3 cellular contexts compared by ENCODE assay signal in the genomic region with DNA sequence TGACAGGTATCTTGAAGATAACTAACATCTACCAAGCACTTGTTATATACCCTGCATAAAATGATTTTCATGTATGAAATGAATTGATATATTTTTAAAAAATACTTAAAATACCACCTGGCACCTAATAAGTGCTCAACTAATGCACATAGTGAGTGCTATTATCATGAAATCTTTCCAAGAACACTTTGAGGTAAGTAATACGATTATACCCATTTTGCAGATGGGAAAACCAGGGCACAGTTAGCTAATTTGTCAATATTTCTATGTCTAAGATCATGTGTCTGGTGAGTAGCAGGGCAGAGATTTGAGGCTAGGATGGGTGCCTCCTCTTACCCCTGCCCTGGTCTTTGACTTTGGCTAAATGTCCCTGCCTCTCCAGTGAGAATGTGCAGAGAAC.
TF ChIP-seq lines count a peak whose summit lies in the region.

No MANE protein-coding gene starts in this region.

TF ChIP-seq in A549, 52 proteins besides CTCF, POLR2A, EP300 and RAD21:
- TF ChIP-seq HOXA7 (CRISPR knock-in tag; IDR thresholded peaks at IDR 0.05) (no peak), KDM1A (IDR thresholded peaks at IDR 0.05; ENCODE audit: low read depth) (0 out of 2 replicates have a peak, but pooled peaks have one; percentile 42)
TF ChIP-seq in A549: peak in this region for 1.

TF ChIP-seq in HCT116, 20 proteins besides CTCF, POLR2A, EP300 and RAD21:
- no peak for TF ChIP-seq FOSL1 (IDR thresholded peaks at IDR 0.05; ENCODE audit: low read depth)
- no peak for TF ChIP-seq ELF1 (IDR thresholded peaks at IDR 0.05; ENCODE audit: borderline replicate concordance, low read depth)
- no peak for TF ChIP-seq ZFX (IDR thresholded peaks at IDR 0.05)
- TF ChIP-seq EGR1 (IDR thresholded peaks at IDR 0.05; ENCODE audit: low read depth) = no peak
- TF ChIP-seq, protein P1, sequence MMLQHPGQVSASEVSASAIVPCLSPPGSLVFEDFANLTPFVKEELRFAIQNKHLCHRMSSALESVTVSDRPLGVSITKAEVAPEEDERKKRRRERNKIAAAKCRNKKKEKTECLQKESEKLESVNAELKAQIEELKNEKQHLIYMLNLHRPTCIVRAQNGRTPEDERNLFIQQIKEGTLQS (IDR thresholded peaks at IDR 0.05) = no peak
- TF ChIP-seq, protein P2, sequence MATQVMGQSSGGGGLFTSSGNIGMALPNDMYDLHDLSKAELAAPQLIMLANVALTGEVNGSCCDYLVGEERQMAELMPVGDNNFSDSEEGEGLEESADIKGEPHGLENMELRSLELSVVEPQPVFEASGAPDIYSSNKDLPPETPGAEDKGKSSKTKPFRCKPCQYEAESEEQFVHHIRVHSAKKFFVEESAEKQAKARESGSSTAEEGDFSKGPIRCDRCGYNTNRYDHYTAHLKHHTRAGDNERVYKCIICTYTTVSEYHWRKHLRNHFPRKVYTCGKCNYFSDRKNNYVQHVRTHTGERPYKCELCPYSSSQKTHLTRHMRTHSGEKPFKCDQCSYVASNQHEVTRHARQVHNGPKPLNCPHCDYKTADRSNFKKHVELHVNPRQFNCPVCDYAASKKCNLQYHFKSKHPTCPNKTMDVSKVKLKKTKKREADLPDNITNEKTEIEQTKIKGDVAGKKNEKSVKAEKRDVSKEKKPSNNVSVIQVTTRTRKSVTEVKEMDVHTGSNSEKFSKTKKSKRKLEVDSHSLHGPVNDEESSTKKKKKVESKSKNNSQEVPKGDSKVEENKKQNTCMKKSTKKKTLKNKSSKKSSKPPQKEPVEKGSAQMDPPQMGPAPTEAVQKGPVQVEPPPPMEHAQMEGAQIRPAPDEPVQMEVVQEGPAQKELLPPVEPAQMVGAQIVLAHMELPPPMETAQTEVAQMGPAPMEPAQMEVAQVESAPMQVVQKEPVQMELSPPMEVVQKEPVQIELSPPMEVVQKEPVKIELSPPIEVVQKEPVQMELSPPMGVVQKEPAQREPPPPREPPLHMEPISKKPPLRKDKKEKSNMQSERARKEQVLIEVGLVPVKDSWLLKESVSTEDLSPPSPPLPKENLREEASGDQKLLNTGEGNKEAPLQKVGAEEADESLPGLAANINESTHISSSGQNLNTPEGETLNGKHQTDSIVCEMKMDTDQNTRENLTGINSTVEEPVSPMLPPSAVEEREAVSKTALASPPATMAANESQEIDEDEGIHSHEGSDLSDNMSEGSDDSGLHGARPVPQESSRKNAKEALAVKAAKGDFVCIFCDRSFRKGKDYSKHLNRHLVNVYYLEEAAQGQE (IDR thresholded peaks at IDR 0.05; ENCODE audit: low read depth) = no peak
- no peak for TF ChIP-seq EZH2phosphoT487 (IDR thresholded peaks at IDR 0.05; ENCODE audit: borderline replicate concordance)
- no peak for TF ChIP-seq JUND (IDR thresholded peaks at IDR 0.05)
- TF ChIP-seq SIN3A (IDR thresholded peaks at IDR 0.05; ENCODE audit: low read depth) = 0 out of 2 replicates have a peak, but pooled peaks have one; percentile 27
- TF ChIP-seq POLR2AphosphoS5 (IDR thresholded peaks at IDR 0.05; ENCODE audit: low read depth, low read length) = no peak
- TF ChIP-seq, protein P3, sequence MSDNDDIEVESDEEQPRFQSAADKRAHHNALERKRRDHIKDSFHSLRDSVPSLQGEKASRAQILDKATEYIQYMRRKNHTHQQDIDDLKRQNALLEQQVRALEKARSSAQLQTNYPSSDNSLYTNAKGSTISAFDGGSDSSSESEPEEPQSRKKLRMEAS (IDR thresholded peaks at IDR 0.05) = 0 out of 2 replicates have a peak, but pooled peaks have one; percentile 3
- no peak for TF ChIP-seq ZNF274 (IDR thresholded peaks at IDR 0.05; ENCODE audit: low read depth, low read length)
TF ChIP-seq in HCT116: peak in this region for 2.

TF ChIP-seq in K562, 482 proteins besides CTCF, POLR2A, EP300 and RAD21:
- TF ChIP-seq, protein P4, sequence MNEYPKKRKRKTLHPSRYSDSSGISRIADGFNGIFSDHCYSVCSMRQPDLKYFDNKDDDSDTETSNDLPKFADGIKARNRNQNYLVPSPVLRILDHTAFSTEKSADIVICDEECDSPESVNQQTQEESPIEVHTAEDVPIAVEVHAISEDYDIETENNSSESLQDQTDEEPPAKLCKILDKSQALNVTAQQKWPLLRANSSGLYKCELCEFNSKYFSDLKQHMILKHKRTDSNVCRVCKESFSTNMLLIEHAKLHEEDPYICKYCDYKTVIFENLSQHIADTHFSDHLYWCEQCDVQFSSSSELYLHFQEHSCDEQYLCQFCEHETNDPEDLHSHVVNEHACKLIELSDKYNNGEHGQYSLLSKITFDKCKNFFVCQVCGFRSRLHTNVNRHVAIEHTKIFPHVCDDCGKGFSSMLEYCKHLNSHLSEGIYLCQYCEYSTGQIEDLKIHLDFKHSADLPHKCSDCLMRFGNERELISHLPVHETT (CRISPR knock-in tag; conservative IDR thresholded peaks at IDR 0.05 in 1 of 2, IDR thresholded peaks at IDR 0.05 in 1 of 2) = no peak
- TF ChIP-seq FUS (optimal IDR thresholded peaks at IDR 0.05; ENCODE audit: low read depth, low read length) (no peak), RBM25 (IDR thresholded peaks at IDR 0.05; ENCODE audit: low read depth, low read length, severe bottlenecking) (peak; percentile 57)
